Comparison of ENCODE assay signal across 26 cellular contexts in genomic region chr5:89338935-89339334, GRCh38.
A peak's percentile ranks its signal among the peaks of the same experiment; 100 is the strongest.
DNase-seq lines count a peak whose midpoint lies in the region; ATAC-seq, FAIRE-seq and TF ChIP-seq lines count a peak whose summit lies in the region.
"Had no signal": no experiment of that assay in that cellular context is flagged by ENCODE, and none has a peak within 500 bp of the region (broad histone marks: within the 10 kb centered on the region; RNA-seq: fewer than 3 reads in every experiment).

No MANE protein-coding gene starts in this region.

- no peaks in the 10 kb centered on the region for H3K9me3 ChIP-seq in astrocyte (ENCODE audit: insufficient read depth, low read depth, low read length)
- H3K9me3 ChIP-seq: A549, mucosa of descending colon, SJSA1, tibial nerve had no signal

- peak; percentile 64 for FAIRE-seq in astrocyte (lab: Jason Lieb, UNC)
- FAIRE-seq: A549 had no signal

- no peak overlapping the region for H3K27ac ChIP-seq in astrocyte (ENCODE audit: low read depth, low read length)
- H3K27ac ChIP-seq: A549, SJSA1, tibial nerve had no signal

- no peaks in the 10 kb centered on the region for H3K79me2 ChIP-seq in astrocyte (ENCODE audit: insufficient read depth, low read length)

- H2AFZ ChIP-seq in astrocyte (ENCODE audit: low read depth, low read length) = no peak overlapping the region

- H4K20me1 ChIP-seq in astrocyte (ENCODE audit: insufficient read depth, low read length) = no peaks in the 10 kb centered on the region

- no peaks in the 10 kb centered on the region for H3K36me3 Mint-ChIP-seq in astrocyte (ENCODE audit: low read depth, unreplicated experiment)
- no peaks in the 10 kb centered on the region for H3K36me3 Mint-ChIP-seq in activated T-cell treated with anti-CD3 and anti-CD28 coated beads, Interleukin-2, amount 50 U/mL, for 4 hours (ENCODE audit: insufficient read depth)
- H3K36me3 Mint-ChIP-seq: activated naive CD8-positive, alpha-beta T cell treated with anti-CD3 and anti-CD28 coated beads for 36 hours; CD8-positive, alpha-beta T cell had no signal

- TF ChIP-seq CTCF in AG04449 (IDR thresholded peaks at IDR 0.05; ENCODE audit: insufficient read depth, low read length, missing control alignments) (no peak), astrocyte (IDR thresholded peaks at IDR 0.05; ENCODE audit: insufficient read depth, low read depth, low read length) (no peak)

- H3K9me3 Mint-ChIP-seq in astrocyte (ENCODE audit: unreplicated experiment) = no peaks in the 10 kb centered on the region
- no peaks in the 10 kb centered on the region for H3K9me3 Mint-ChIP-seq in activated T-cell treated with anti-CD3 and anti-CD28 coated beads, Interleukin-2, amount 50 U/mL, for 4 hours
- H3K9me3 Mint-ChIP-seq: activated naive CD8-positive, alpha-beta T cell treated with anti-CD3 and anti-CD28 coated beads for 36 hours; activated T-helper 1 cell treated with anti-CD3 and anti-CD28 coated beads, Interleukin-12 subunit alpha, Interleukin-12 subunit beta, Interleukin-2, Interleukin-4 antibody, amounts not matched to agents 30 ng/mL and 10 ng/mL and 1 ng/mL, durations not matched to agents 14 hours and 24 hours and 36 hours; CD8-positive, alpha-beta T cell had no signal

- POLR2A ChIA-PET in AG04449 (lab: Yijun Ruan, JAX) = no interaction called here

- ATAC-seq in HG03520 (IDR thresholded peaks at IDR 0.05; ENCODE audit: unreplicated experiment) (no peak), HG02973 (IDR thresholded peaks at IDR 0.05; ENCODE audit: unreplicated experiment) (no peak), GM18909 (IDR thresholded peaks at IDR 0.05; ENCODE audit: poor library complexity, unreplicated experiment) (no peak)
- ATAC-seq in activated T-cell treated with anti-CD3 and anti-CD28 coated beads, Interleukin-2, amount 50 U/mL, for 4 hours = no peak
- ATAC-seq: A549; CD8-positive, alpha-beta T cell; left lobe of liver; mucosa of descending colon; right cardiac atrium had no signal

- no peaks in the 10 kb centered on the region for H3K36me3 ChIP-seq in astrocyte (ENCODE audit: insufficient read depth, low read length)
- H3K36me3 ChIP-seq: SJSA1, tibial nerve had no signal

- no peak overlapping the region for H3K4me2 ChIP-seq in astrocyte (ENCODE audit: low read length)
- H3K4me2 ChIP-seq: A549 had no signal

- H3K4me1 Mint-ChIP-seq in astrocyte (ENCODE audit: low read depth, unreplicated experiment) = peaks cover 22% of the 10 kb centered on the region
- peaks cover 3% of the 10 kb centered on the region for H3K4me1 Mint-ChIP-seq in activated T-cell treated with anti-CD3 and anti-CD28 coated beads, Interleukin-2, amount 50 U/mL, for 4 hours (ENCODE audit: low read depth)
- H3K4me1 Mint-ChIP-seq: central memory CD8-positive, alpha-beta T cell had no signal

- DNase-seq in AG04449 (ENCODE audit: low read depth, low spot score) (peak; percentile 59), HCEC 1CT (peak; percentile 74), astrocyte (ENCODE audit: low read depth) (peak; percentile 70), fibroblast of the conjunctiva (ENCODE audit: low read depth) (peak; percentile 9)
- DNase-seq in activated T-cell treated with anti-CD3 and anti-CD28 coated beads, Interleukin-2, amount 50 U/mL, for 4 hours = no peak
- DNase-seq: activated CD4-positive, CD25-positive, alpha-beta regulatory T cell treated with anti-CD3 and anti-CD28 coated beads, Interleukin-2, amount 50 U/mL, for 72 hours; activated naive CD8-positive, alpha-beta T cell treated with anti-CD3 and anti-CD28 coated beads for 36 hours; CD8-positive, alpha-beta T cell; H7; KBM-7; mucosa of descending colon; NCI-H1048; NCI-H2107; NCI-H526 treated with DMSO at 0.1 percent for 48 hours; OCI-M1; right cardiac atrium; stimulated activated naive CD4-positive, alpha-beta T cell treated with Interleukin-2 at 50 U/mL for 16 hours had no signal

- CTCF ChIA-PET in AG04449 (lab: Yijun Ruan, JAX) = no interaction called here

- no peak overlapping the region for H3K9ac ChIP-seq in astrocyte (ENCODE audit: low read length)

- H3K4me3 Mint-ChIP-seq in astrocyte (ENCODE audit: unreplicated experiment) = no peak overlapping the region
- H3K4me3 Mint-ChIP-seq in activated T-cell treated with anti-CD3 and anti-CD28 coated beads, Interleukin-2, amount 50 U/mL, for 4 hours = no peak overlapping the region
- H3K4me3 Mint-ChIP-seq: activated naive CD8-positive, alpha-beta T cell treated with anti-CD3 and anti-CD28 coated beads for 36 hours; activated T-helper 1 cell treated with anti-CD3 and anti-CD28 coated beads, Interleukin-12 subunit alpha, Interleukin-12 subunit beta, Interleukin-2, Interleukin-4 antibody, amounts not matched to agents 30 ng/mL and 10 ng/mL and 1 ng/mL, durations not matched to agents 14 hours and 24 hours and 36 hours; CD8-positive, alpha-beta T cell; central memory CD8-positive, alpha-beta T cell had no signal

- H3K27me3 ChIP-seq in astrocyte (ENCODE audit: insufficient read depth, low read length) = no peaks in the 10 kb centered on the region
- H3K27me3 ChIP-seq: SJSA1, tibial nerve had no signal

- H3K4me1 ChIP-seq in astrocyte (ENCODE audit: insufficient read depth, low read length) = no peaks in the 10 kb centered on the region
- H3K4me1 ChIP-seq: A549 had no signal

- no peaks in the 10 kb centered on the region for H3K27me3 Mint-ChIP-seq in astrocyte (ENCODE audit: low read depth, unreplicated experiment)
- no peaks in the 10 kb centered on the region for H3K27me3 Mint-ChIP-seq in activated T-cell treated with anti-CD3 and anti-CD28 coated beads, Interleukin-2, amount 50 U/mL, for 4 hours (ENCODE audit: low read depth)
- H3K27me3 Mint-ChIP-seq: activated naive CD8-positive, alpha-beta T cell treated with anti-CD3 and anti-CD28 coated beads for 36 hours; central memory CD8-positive, alpha-beta T cell had no signal

- H3K4me3 ChIP-seq in AG04449 (ENCODE audit: low read depth, low read length) (no peak overlapping the region), astrocyte (ENCODE audit: insufficient read depth, low read depth, low read length) (no peak overlapping the region)
- H3K4me3 ChIP-seq: A549, mucosa of descending colon, SJSA1, tibial nerve had no signal

- peak overlapping the region; percentile 37 for H3K27ac Mint-ChIP-seq in astrocyte (ENCODE audit: unreplicated experiment)
- H3K27ac Mint-ChIP-seq: activated naive CD8-positive, alpha-beta T cell treated with anti-CD3 and anti-CD28 coated beads for 36 hours; activated T-helper 1 cell treated with anti-CD3 and anti-CD28 coated beads, Interleukin-12 subunit alpha, Interleukin-12 subunit beta, Interleukin-2, Interleukin-4 antibody, amounts not matched to agents 30 ng/mL and 10 ng/mL and 1 ng/mL, durations not matched to agents 14 hours and 24 hours and 36 hours; CD8-positive, alpha-beta T cell had no signal
